7 cellular contexts compared by ENCODE assay signal in genomic region chr15:63381301-63382192, GRCh38. TPM values are rescaled to one million over a fixed set of nuclear protein-coding genes. Genes with fewer than 3 reads are reported as not detected.
DNase-seq lines count a peak whose midpoint lies in the region; ATAC-seq and TF ChIP-seq lines count a peak whose summit lies in the region.

TSS of gene CA12 (minus strand) at chr15:63381846. CDS start at chr15:63381720, 126 bp downstream.

- POLR2A ChIA-PET in Panc1 (lab: Charles Lee), result interaction anchor here (0.5 kb wide), 1 partner anchor 518 kb away, joined by 3 read pairs; no protein-coding TSS in a partner anchor

- H3K79me2 ChIP-seq in GM23338 (replicated peaks; ENCODE audit: insufficient read depth), result no peaks in the 10 kb centered on the region

- no TSS peak for BruUV-seq in Panc1 (replicated peaks; lab: Mats Ljungman, UMichigan)

- peak within 1 kb of the TSS; percentile 99 for H2AFZ ChIP-seq in GM23338

- TF ChIP-seq POLR2A in thyroid gland (IDR thresholded peaks at IDR 0.05), result peak in 1 of 2 donors; percentile 41

- H3K4me1 ChIP-seq in GM23338 (ENCODE audit: insufficient read depth) (peaks cover 24% of the 10 kb centered on the region), Panc1 (ENCODE audit: control insufficient read depth, insufficient read depth, low read length) (no peaks in the 10 kb centered on the region), lower lobe of right lung (peaks cover 17% of the 10 kb centered on the region), thyroid gland (peaks cover 5 to 25% of the 10 kb centered on the region in 2 donors)

- H3K4me3 ChIP-seq in GM23338, result peak within 1 kb of the TSS; percentile 72
- peak within 1 kb of the TSS; percentile 46 to 49 for H3K4me3 ChIP-seq in Panc1 (ENCODE audit: low read depth in 2 of 2, low read length in 2 of 2)
- H3K4me3 ChIP-seq in dorsolateral prefrontal cortex, result peak within 1 kb of the TSS; percentile 25 to 72 (median 56)
- H3K4me3 ChIP-seq in lower lobe of right lung, result peak within 1 kb of the TSS; percentile 59
- peak within 1 kb of the TSS in 2 of 3 donors; percentile 27 to 41 for H3K4me3 ChIP-seq in thyroid gland (replicated peaks in 1 of 3)

- CTCF ChIA-PET in Panc1 (lab: Charles Lee), result interaction anchor here (1.1 to 1.2 kb wide), 2 partner anchors 21 to 85 kb away, joined by 3 to 4 read pairs; no protein-coding TSS in a partner anchor

- intact Hi-C loops in Panc1 (cut with micrococcal nuclease; ENCODE audit: unreplicated experiment) (no loop called here), dorsolateral prefrontal cortex (cut with DNase I) (no loop called here), lower lobe of right lung (cut with DNase I) (no loop called here), thyroid gland (cut with DNase I) (no loop called here)

- H3K36me3 ChIP-seq in GM23338 (ENCODE audit: insufficient read depth) (no peaks in the 10 kb centered on the region), Panc1 (ENCODE audit: control insufficient read depth, insufficient read depth, low read length) (no peaks in the 10 kb centered on the region), lower lobe of right lung (no peaks in the 10 kb centered on the region), thyroid gland (no peaks in the 10 kb centered on the region)

- H3K27me3 Mint-ChIP-seq in GM23338 (ENCODE audit: insufficient read depth, low read depth, poor library complexity), result peaks cover 31% of the 10 kb centered on the region

- no peaks in the 10 kb centered on the region for H3K36me3 Mint-ChIP-seq in GM23338 (ENCODE audit: low read depth)

- H3K4me2 ChIP-seq in GM23338, result peak within 1 kb of the TSS; percentile 92

- H3K9me2 ChIP-seq in GM23338 (ENCODE audit: insufficient read depth), result no peaks in the 10 kb centered on the region

- in situ Hi-C loops in Panc1 (cut with HindIII; ENCODE audit: low pct_unique_long_range_greater_than_20kb, low sequenced_read_pairs), result no loop called here

- ATAC-seq in GM23338 (peak; percentile 82), Panc1 (peak; percentile 83), lower lobe of right lung (peak; percentile 81 to 83), HG02763 (IDR thresholded peaks at IDR 0.05; ENCODE audit: unreplicated experiment) (no peak)

- peak within 1 kb of the TSS; percentile 86 for H3K4me3 Mint-ChIP-seq in GM23338

- TF ChIP-seq CTCF in GM23338 (conservative IDR thresholded peaks at IDR 0.05; ENCODE audit: low read depth in 2 of 2) (no peak), Panc1 (IDR thresholded peaks at IDR 0.05) (no peak), dorsolateral prefrontal cortex (IDR thresholded peaks at IDR 0.05 in 54 of 56, conservative IDR thresholded peaks at IDR 0.05 in 2 of 56; ENCODE audit: low read depth in 1 of 56, partially characterized antibody in 56 of 56) (no peak), lower lobe of right lung (IDR thresholded peaks at IDR 0.05) (no peak), thyroid gland (IDR thresholded peaks at IDR 0.05) (no peak)

- H3K27ac Mint-ChIP-seq in GM23338, result no peak within 1 kb of the TSS

- peaks cover 47% of the 10 kb centered on the region for H3K27me3 ChIP-seq in GM23338 (ENCODE audit: insufficient read depth)
- peaks cover 8% of the 10 kb centered on the region for H3K27me3 ChIP-seq in Panc1 (ENCODE audit: control insufficient read depth, insufficient read depth, low read length)
- H3K27me3 ChIP-seq in dorsolateral prefrontal cortex, result peaks cover 0 to 21% (median 0%) of the 10 kb centered on the region in 45 donors
- H3K27me3 ChIP-seq in lower lobe of right lung (ENCODE audit: low read depth), result peaks cover 44% of the 10 kb centered on the region
- no peaks in the 10 kb centered on the region for H3K27me3 ChIP-seq in thyroid gland

- DNase-seq in GM23338 (ENCODE audit: low spot score) (peak; percentile 77), Panc1 (ENCODE audit: low read depth, low spot score) (no peak), dorsolateral prefrontal cortex (peak in 3 of 10 donors; percentile 23 to 48 (median 37)), lower lobe of right lung (peak; percentile 61), thyroid gland (peak; percentile 51 to 63), NAMALWA (ENCODE audit: low spot score) (no peak)

- no peaks in the 10 kb centered on the region for H4K20me1 ChIP-seq in GM23338 (replicated peaks; ENCODE audit: insufficient read depth)

- WGBS in thyroid gland, 2 donors, result 2 to 8% methylated on average over 33 to 40 of the region's 58 CpGs

- peaks cover 38% of the 10 kb centered on the region for H3K4me1 Mint-ChIP-seq in GM23338

- no peaks in the 10 kb centered on the region for H3K9me3 ChIP-seq in Panc1 (ENCODE audit: control insufficient read depth, insufficient read depth, low read depth, low read length)
- H3K9me3 ChIP-seq in lower lobe of right lung, result no peaks in the 10 kb centered on the region
- H3K9me3 ChIP-seq in thyroid gland, result no peaks in the 10 kb centered on the region

- H3F3A ChIP-seq in GM23338 (replicated peaks; ENCODE audit: low read depth), result peaks cover 3% of the 10 kb centered on the region; the same call in 1 of the 2 replicates

- H3K27ac ChIP-seq in GM23338 (ENCODE audit: low read depth) (no peak within 1 kb of the TSS), Panc1 (ENCODE audit: low read length) (no peak within 1 kb of the TSS), dorsolateral prefrontal cortex (no peak within 1 kb of the TSS), lower lobe of right lung (no peak within 1 kb of the TSS), thyroid gland (no peak within 1 kb of the TSS)

- no peaks in the 10 kb centered on the region for H3K9me3 Mint-ChIP-seq in GM23338

TF ChIP-seq in GM23338, 12 proteins besides CTCF, POLR2A, EP300 and RAD21 (continues in another document):
- peak; percentile 59 for TF ChIP-seq EZH2 (IDR thresholded peaks at IDR 0.05; ENCODE audit: low read depth, unreplicated experiment)
- no peak for TF ChIP-seq ZNF462 (CRISPR knock-in tag; IDR thresholded peaks at IDR 0.05)
- no peak; the same call in 1 of the 2 replicates for TF ChIP-seq POLR2AphosphoS5 (IDR thresholded peaks at IDR 0.05; ENCODE audit: low read depth)
- no peak for TF ChIP-seq STAT1 (IDR thresholded peaks at IDR 0.05; ENCODE audit: unreplicated experiment)

RNA-seq across cellular contexts. Expression of gene CA12, which starts in this region (rescaled TPM):
- total RNA-seq in GM23338 (2014; rRNA removed; shearing (Covaris generic)), result 2.9 and 5.2 TPM in 2 replicates
- polyA plus RNA-seq in GM23338 (2016; fragmentation: Nextera tagmentation; extraction: Ambion mirVana), result 2.7 and 2.9 TPM in 2 replicates
- 0.74 TPM for total RNA-seq in Panc1 (2021; ENCODE audit: unreplicated experiment)
- 0.23 TPM for polyA plus RNA-seq in Panc1 (2012; ENCODE audit: insufficient read length)
- 10 to 100 TPM in 4 of 120 experiments, 1 to 10 TPM in 106, under 1 TPM in 10; 0.37 to 18.4 (median 2.5) TPM for total RNA-seq in dorsolateral prefrontal cortex
- total RNA-seq in lower lobe of right lung, result 4.9 TPM
- 10 to 100 TPM in 1 of 4 donors, 1 to 10 TPM in 2, under 1 TPM in 1; 0.33 to 21.9 (median 4.3) TPM for total RNA-seq in thyroid gland

Comparison
In these comparisons a context has a peak if more than half of its experiments do, and no peak if none do; other contexts are left out.
1. Peak in ATAC-seq and H3K4me3 ChIP-seq in Panc1; RNA of the gene not detected or under 1 TPM.
2. DNase-seq: peak in GM23338 (single experiment), lower lobe of right lung (single experiment) and thyroid gland (2 of 2); none in Panc1 (single experiment) and NAMALWA (single experiment).
3. Peak in every context shown above with its lines, with median percentiles within 50 percentile points of each other: H3K4me3 ChIP-seq.